Comparison of ENCODE assay signal across 13 cellular contexts in genomic region chr13:110456550-110456949, GRCh38.
DNase-seq lines count a peak whose midpoint lies in the region; FAIRE-seq and TF ChIP-seq lines count a peak whose summit lies in the region.
"Had no signal": no experiment of that assay in that cellular context is flagged by ENCODE, and none has a peak within 500 bp of the region (broad histone marks: within the 10 kb centered on the region; RNA-seq: fewer than 3 reads in every experiment).

No MANE protein-coding gene starts in this region.

- no peak overlapping the region for H3K4me3 ChIP-seq in Caco-2 (ENCODE audit: low read depth, low read length)
- no peak overlapping the region for H3K4me3 ChIP-seq in OCI-LY3 (ENCODE audit: low read length)
- H3K4me3 ChIP-seq in kidney (ENCODE audit: low read length in 2 of 2) = no peak overlapping the region
- H3K4me3 ChIP-seq in sigmoid colon = no peak overlapping the region
- H3K4me3 ChIP-seq in endodermal cell (ENCODE audit: low read length) = no peak overlapping the region
- no peak overlapping the region for H3K4me3 ChIP-seq in PC-9
- H3K4me3 ChIP-seq: SK-N-MC had no signal

- H4K20me1 ChIP-seq in OCI-LY3 (ENCODE audit: insufficient read depth, low read length) (no peaks in the 10 kb centered on the region), PC-9 (ENCODE audit: insufficient read depth) (no peaks in the 10 kb centered on the region)

- H3K27ac ChIP-seq in OCI-LY3 (ENCODE audit: low read length) (no peak overlapping the region), kidney (ENCODE audit: low read depth in 2 of 2, low read length in 2 of 2) (no peak overlapping the region), sigmoid colon (peak overlapping the region in 3 of 4 donors; percentile 65 to 98 (median 82)), endodermal cell (ENCODE audit: low read depth, low read length) (no peak overlapping the region), PC-9 (no peak overlapping the region)
- H3K27ac ChIP-seq: SK-N-MC had no signal

- H3K4me3 Mint-ChIP-seq in Caco-2 (ENCODE audit: unreplicated experiment) (no peak overlapping the region), endodermal cell (no peak overlapping the region)
- H3K4me3 Mint-ChIP-seq: H9 had no signal

- H3K9me3 Mint-ChIP-seq in Caco-2 (ENCODE audit: unreplicated experiment) = no peaks in the 10 kb centered on the region
- H3K9me3 Mint-ChIP-seq in endodermal cell = no peaks in the 10 kb centered on the region
- H3K9me3 Mint-ChIP-seq: CD14-positive monocyte, H9 had no signal

- no TSS peak for BruUV-seq in Caco-2 (replicated peaks; lab: Mats Ljungman, UMichigan)
- BruUV-seq in PC-9 (replicated peaks; lab: Mats Ljungman, UMichigan) = no TSS peak

- TF ChIP-seq CTCF in Caco-2 (IDR thresholded peaks at IDR 0.05; ENCODE audit: insufficient read depth in 1 of 2, low read depth in 1 of 2, low read length in 1 of 2, severe bottlenecking in 1 of 2, unreplicated experiment in 1 of 2) (no peak), OCI-LY3 (IDR thresholded peaks at IDR 0.05; ENCODE audit: low read depth, low read length) (no peak), kidney (IDR thresholded peaks at IDR 0.05; ENCODE audit: borderline replicate concordance, extremely low read depth, insufficient read depth) (no peak), sigmoid colon (IDR thresholded peaks at IDR 0.05) (no peak), endodermal cell (conservative IDR thresholded peaks at IDR 0.05) (no peak), PC-9 (conservative IDR thresholded peaks at IDR 0.05) (no peak)

- H3F3A ChIP-seq in PC-9 (ENCODE audit: insufficient read depth, low read depth) = no peaks in the 10 kb centered on the region

- H3K27ac Mint-ChIP-seq in Caco-2 (ENCODE audit: unreplicated experiment) (peak overlapping the region; percentile 67), endodermal cell (no peak overlapping the region)
- H3K27ac Mint-ChIP-seq: T-helper 17 cell had no signal

- intact Hi-C loops in Caco-2 (cut with micrococcal nuclease; ENCODE audit: unreplicated experiment) (loop anchor here (1.0 to 5.0 kb wide), 7 partner anchors 51 to 361 kb away; no protein-coding TSS in a partner anchor), kidney (cut with DNase I) (no loop called here), sigmoid colon (cut with DNase I) (loop anchor here (5.0 to 10.0 kb wide), 3 partner anchors 46 to 258 kb away; partner anchors contain the start of genes ING1 and NAXD), PC-9 (cut with micrococcal nuclease; ENCODE audit: unreplicated experiment) (loop anchor here (1.0 to 5.0 kb wide), 7 partner anchors 51 to 363 kb away; partner anchors contain the start of genes CARS2 and RAB20)

- POLR2A ChIA-PET in Caco-2 (lab: Charles Lee) (interaction anchor here (1.2 kb wide), 1 partner anchor 99 kb away, joined by 5 read pairs; no protein-coding TSS in a partner anchor), PC-9 (lab: Charles Lee; ENCODE audit: unreplicated experiment) (interaction anchor here (0.5 kb wide), 1 partner anchor 124 kb away, joined by 8 read pairs; no protein-coding TSS in a partner anchor)

- H3K4me1 Mint-ChIP-seq in Caco-2 (ENCODE audit: low read depth, unreplicated experiment) (peaks cover 28% of the 10 kb centered on the region), endodermal cell (peaks cover 15% of the 10 kb centered on the region)

- peaks cover 23% of the 10 kb centered on the region for H3K4me1 ChIP-seq in Caco-2
- peaks cover 28% of the 10 kb centered on the region for H3K4me1 ChIP-seq in OCI-LY3 (ENCODE audit: low read length)
- H3K4me1 ChIP-seq in kidney (ENCODE audit: control insufficient read depth in 1 of 2, insufficient read depth in 1 of 2, low read depth in 1 of 2, low read length in 2 of 2) = no peaks in the 10 kb centered on the region
- peaks cover 0 to 38% (median 36%) of the 10 kb centered on the region in 4 donors for H3K4me1 ChIP-seq in sigmoid colon
- no peaks in the 10 kb centered on the region for H3K4me1 ChIP-seq in endodermal cell (ENCODE audit: control insufficient read depth, insufficient read depth, low read length)
- H3K4me1 ChIP-seq in PC-9 (replicated peaks; ENCODE audit: insufficient read depth) = peaks cover 23% of the 10 kb centered on the region

- TF ChIP-seq POLR2A in sigmoid colon (IDR thresholded peaks at IDR 0.05) = no peak

- peaks cover 4% of the 10 kb centered on the region for H3K36me3 Mint-ChIP-seq in Caco-2 (ENCODE audit: insufficient read depth, unreplicated experiment)
- H3K36me3 Mint-ChIP-seq in endodermal cell (ENCODE audit: low read depth) = peaks cover 47% of the 10 kb centered on the region
- H3K36me3 Mint-ChIP-seq: CD14-positive monocyte had no signal

- H3K27me3 ChIP-seq in Caco-2 (replicated peaks; ENCODE audit: control insufficient read depth, insufficient read depth, low read length) (no peaks in the 10 kb centered on the region), OCI-LY3 (ENCODE audit: low read depth, low read length) (peaks cover 57% of the 10 kb centered on the region), sigmoid colon (no peaks in the 10 kb centered on the region), endodermal cell (ENCODE audit: control insufficient read depth, insufficient read depth, low read length, poor library complexity, severe bottlenecking) (no peaks in the 10 kb centered on the region), PC-9 (ENCODE audit: insufficient read depth, low read depth) (no peaks in the 10 kb centered on the region)

- TF ChIP-seq EP300 in sigmoid colon (IDR thresholded peaks at IDR 0.05) = no peak

- 91 to 93% methylated on average over 18 of the region's 18 CpGs for WGBS in sigmoid colon, 2 donors
- WGBS in endodermal cell (ENCODE audit: insufficient coverage in 1 of 2, insufficient read length in 1 of 2), 2 experiments = 96 to 100% methylated on average over 5 to 18 of the region's 18 CpGs

- DNase-seq in Caco-2 (no peak), kidney (peak; percentile 64), sigmoid colon (peak; percentile 58), NCI-H1694 (lab: John Stamatoyannopoulos, UW) (no peak), endodermal cell (no peak), PC-9 (no peak)

- H3K27me3 Mint-ChIP-seq in Caco-2 (ENCODE audit: insufficient read depth, unreplicated experiment) (no peaks in the 10 kb centered on the region), endodermal cell (ENCODE audit: insufficient read depth) (no peaks in the 10 kb centered on the region)

- no peaks in the 10 kb centered on the region for H3K36me3 ChIP-seq in Caco-2 (ENCODE audit: control insufficient read depth, insufficient read depth, low read length)
- H3K36me3 ChIP-seq in OCI-LY3 (replicated peaks; ENCODE audit: low read depth, low read length) = no peaks in the 10 kb centered on the region
- peaks cover 7 to 21% of the 10 kb centered on the region in 2 donors for H3K36me3 ChIP-seq in kidney (ENCODE audit: control insufficient read depth in 1 of 2, insufficient read depth in 2 of 2, low read length in 2 of 2)
- peaks cover 19 to 71% (median 43%) of the 10 kb centered on the region in 4 donors for H3K36me3 ChIP-seq in sigmoid colon
- peaks cover 77% of the 10 kb centered on the region for H3K36me3 ChIP-seq in endodermal cell (ENCODE audit: control insufficient read depth, insufficient read depth, low read length)
- H3K36me3 ChIP-seq in PC-9 (ENCODE audit: low read depth) = no peaks in the 10 kb centered on the region

- H3K9me2 ChIP-seq in PC-9 (ENCODE audit: insufficient read depth) = no peaks in the 10 kb centered on the region

- peak overlapping the region; percentile 70 for H3K4me2 ChIP-seq in OCI-LY3 (ENCODE audit: low read length)
- H3K4me2 ChIP-seq in PC-9 = no peak overlapping the region

- no peak for FAIRE-seq in kidney (lab: Jason Lieb, UNC)
- FAIRE-seq: A204.1, D721Med had no signal

- CTCF ChIA-PET in Caco-2 (lab: Charles Lee) = interaction anchor here (0.6 to 1.8 kb wide), 25 partner anchors 12 to 459 kb away, joined by 3 to 33 read pairs (median 6); partner anchors contain the start of gene RAB20
- CTCF ChIA-PET in PC-9 (lab: Charles Lee) = interaction anchor here (0.9 to 1.4 kb wide), 4 partner anchors 12 to 71 kb away, joined by 3 to 31 read pairs (median 4); no protein-coding TSS in a partner anchor

- H3K9me3 ChIP-seq in Caco-2 (no peaks in the 10 kb centered on the region), OCI-LY3 (ENCODE audit: insufficient read depth, low read length) (no peaks in the 10 kb centered on the region), kidney (ENCODE audit: control insufficient read depth in 1 of 2, low read length in 2 of 2) (no peaks in the 10 kb centered on the region), sigmoid colon (no peaks in the 10 kb centered on the region), endodermal cell (ENCODE audit: control insufficient read depth, low read length) (no peaks in the 10 kb centered on the region), PC-9 (ENCODE audit: insufficient read depth, low read depth) (no peaks in the 10 kb centered on the region)

- no peak overlapping the region for H2AFZ ChIP-seq in OCI-LY3 (ENCODE audit: low read depth, low read length)
- H2AFZ ChIP-seq in PC-9 = no peak overlapping the region

- H3K79me2 ChIP-seq in OCI-LY3 (ENCODE audit: low read length) (no peaks in the 10 kb centered on the region), PC-9 (ENCODE audit: low read depth) (no peaks in the 10 kb centered on the region)

- H3K9ac ChIP-seq in OCI-LY3 (ENCODE audit: low read length) (no peak overlapping the region), kidney (ENCODE audit: low read length in 2 of 2) (no peak overlapping the region), endodermal cell (ENCODE audit: extremely low read depth, low read length, poor library complexity, severe bottlenecking) (no peak overlapping the region)

Comparison
In these comparisons a context has a peak if more than half of its experiments do, and no peak if none do; other contexts are left out.
1. DNase-seq: peak in kidney (single experiment) and sigmoid colon (single experiment); none in Caco-2 (0 of 2), NCI-H1694 (single experiment), endodermal cell (single experiment) and PC-9 (0 of 2).
2. H3K27ac ChIP-seq: peak in sigmoid colon (3 of 4); none in OCI-LY3 (single experiment), kidney (0 of 2), endodermal cell (single experiment) and PC-9 (single experiment).